8 cellular contexts compared by ENCODE assay signal in the genomic region with DNA sequence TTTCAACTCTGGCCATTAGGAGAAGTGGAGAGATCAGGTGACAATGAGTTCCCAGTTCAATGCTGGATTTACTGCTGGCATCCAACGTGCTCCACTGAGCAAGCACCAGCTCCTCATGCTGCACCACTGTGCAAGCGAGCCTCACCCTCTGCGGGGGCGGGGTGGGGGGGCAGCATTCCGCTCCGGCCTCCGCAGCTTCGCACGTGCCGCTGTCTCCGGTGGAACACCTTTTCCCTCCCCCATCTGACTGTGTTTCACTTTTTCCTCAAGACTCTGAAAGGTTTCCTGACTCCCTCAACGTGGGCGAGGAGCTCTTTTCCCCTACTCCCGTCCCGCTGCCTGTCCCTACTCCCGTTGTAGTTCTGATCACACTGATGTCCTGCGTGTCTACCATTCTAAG. TPM values are rescaled to one million over a fixed set of nuclear protein-coding genes. Genes with fewer than 3 reads are reported as not detected.
DNase-seq lines count a peak whose midpoint lies in the region; ATAC-seq and TF ChIP-seq lines count a peak whose summit lies in the region.

No MANE protein-coding gene starts in this region.

- no peaks in the 10 kb centered on the region for H3K9me2 ChIP-seq in MM.1S (replicated peaks; ENCODE audit: insufficient read depth, low read length)

- H3F3A ChIP-seq in MM.1S (ENCODE audit: insufficient read depth, low read length) = peaks cover 10% of the 10 kb centered on the region

- H2BK15ac ChIP-seq in neuronal stem cell (ENCODE audit: low read length) = no peak overlapping the region

- peaks cover 28% of the 10 kb centered on the region for H3K4me1 ChIP-seq in MM.1S (ENCODE audit: low read length)
- peaks cover 19% of the 10 kb centered on the region for H3K4me1 ChIP-seq in endodermal cell (ENCODE audit: control insufficient read depth, insufficient read depth, low read length)
- peaks cover 3 to 15% of the 10 kb centered on the region in 2 donors for H3K4me1 ChIP-seq in neuronal stem cell (ENCODE audit: control insufficient read depth in 2 of 2, insufficient read depth in 1 of 2, low read depth in 1 of 2, low read length in 2 of 2)
- H3K4me1 ChIP-seq in HAP-1 = peaks cover 3% of the 10 kb centered on the region; the same call in 1 of the 2 replicates

- H3K4me3 ChIP-seq in MM.1S (ENCODE audit: low read length) (peak overlapping the region; percentile 77), endodermal cell (ENCODE audit: low read length) (peak overlapping the region; percentile 83), neuronal stem cell (ENCODE audit: low read length in 2 of 2) (no peak overlapping the region), HAP-1 (no peak overlapping the region)

- no peaks in the 10 kb centered on the region for H4K20me1 ChIP-seq in MM.1S (ENCODE audit: insufficient read depth, low read length)

- H3K9ac ChIP-seq in MM.1S (ENCODE audit: low read length) (peak overlapping the region; percentile 65), endodermal cell (ENCODE audit: extremely low read depth, low read length, poor library complexity, severe bottlenecking) (peak overlapping the region; percentile 51), neuronal stem cell (ENCODE audit: low read depth, low read length, poor library complexity) (no peak overlapping the region)

- H2AK5ac ChIP-seq in neuronal stem cell (ENCODE audit: low read depth, low read length) = peak overlapping the region; percentile 85

- ATAC-seq in HG03457 (IDR thresholded peaks at IDR 0.05; ENCODE audit: unreplicated experiment) (no peak), GM21737 (IDR thresholded peaks at IDR 0.05; ENCODE audit: unreplicated experiment) (no peak), HG02938 (IDR thresholded peaks at IDR 0.05; ENCODE audit: unreplicated experiment) (no peak)

- TF ChIP-seq CTCF in MM.1S (IDR thresholded peaks at IDR 0.05; ENCODE audit: low read length) (no peak), endodermal cell (conservative IDR thresholded peaks at IDR 0.05) (no peak)

- peak overlapping the region; percentile 24 for H3K18ac ChIP-seq in neuronal stem cell (ENCODE audit: low read length)

- H3K27ac ChIP-seq in MM.1S (ENCODE audit: low read length) (peak overlapping the region; percentile 65), endodermal cell (ENCODE audit: low read depth, low read length) (no peak overlapping the region), neuronal stem cell (replicated peaks; ENCODE audit: low read length) (no peak overlapping the region)

- no peak overlapping the region for H3K4ac ChIP-seq in neuronal stem cell (ENCODE audit: low read length)

- H3K79me2 ChIP-seq in MM.1S (ENCODE audit: low read length) = no peaks in the 10 kb centered on the region

- no peaks in the 10 kb centered on the region for H3K9me3 Mint-ChIP-seq in endodermal cell

- peak overlapping the region; percentile 90 for H3K4me2 ChIP-seq in MM.1S (ENCODE audit: low read depth, low read length)
- H3K4me2 ChIP-seq in neuronal stem cell (ENCODE audit: insufficient read depth, low read length, poor library complexity, severe bottlenecking) = peak overlapping the region; percentile 86

- no peaks in the 10 kb centered on the region for H3K27me3 Mint-ChIP-seq in endodermal cell (ENCODE audit: insufficient read depth)

- no peaks in the 10 kb centered on the region for H3K79me1 ChIP-seq in neuronal stem cell (ENCODE audit: low read depth, low read length)

- DNase-seq in CD1c-positive myeloid dendritic cell (ENCODE audit: extremely low spot score) (peak; percentile 25), MM.1S (no peak), endodermal cell (no peak), neuronal stem cell (ENCODE audit: low spot score) (no peak), HAP-1 (ENCODE audit: low spot score in 2 of 2) (no peak)

- peaks cover 15% of the 10 kb centered on the region for H3K4me1 Mint-ChIP-seq in endodermal cell

- H3K27me3 ChIP-seq in MM.1S (replicated peaks; ENCODE audit: insufficient read depth, low read length) = no peaks in the 10 kb centered on the region
- no peaks in the 10 kb centered on the region for H3K27me3 ChIP-seq in endodermal cell (ENCODE audit: control insufficient read depth, insufficient read depth, low read length, poor library complexity, severe bottlenecking)
- peaks cover 0 to 49% (median 9%) of the 10 kb centered on the region in 3 experiments for H3K27me3 ChIP-seq in neuronal stem cell (ENCODE audit: control insufficient read depth in 3 of 3, insufficient read depth in 3 of 3, low read depth in 1 of 3, low read length in 3 of 3)
- H3K27me3 ChIP-seq in HAP-1 (ENCODE audit: low read depth) = no peaks in the 10 kb centered on the region

- WGBS in endodermal cell (ENCODE audit: insufficient coverage in 1 of 2, insufficient read length in 1 of 2), 2 experiments = 57 to 67% methylated on average over 17 of the region's 17 CpGs
- no CpG with 5 or more reads among the region's 17 CpGs for WGBS in neuronal stem cell (ENCODE audit: extremely low coverage in 2 of 2, insufficient read length in 2 of 2, insufficient replicate concordance in 1 of 2), 2 donors

- H2BK12ac ChIP-seq in neuronal stem cell (ENCODE audit: low read length) = no peak overlapping the region

- H2AFZ ChIP-seq in MM.1S (ENCODE audit: low read length) (peak overlapping the region; percentile 89), neuronal stem cell (ENCODE audit: low read length) (no peak overlapping the region)

- no peak overlapping the region for H3K14ac ChIP-seq in neuronal stem cell (ENCODE audit: low read length)

- H3K36me3 Mint-ChIP-seq in endodermal cell (ENCODE audit: low read depth) = no peaks in the 10 kb centered on the region

- H3K9me3 ChIP-seq in MM.1S (replicated peaks; ENCODE audit: insufficient read depth, low read length) = no peaks in the 10 kb centered on the region
- no peaks in the 10 kb centered on the region for H3K9me3 ChIP-seq in endodermal cell (ENCODE audit: control insufficient read depth, low read length)
- H3K9me3 ChIP-seq in neuronal stem cell (replicated peaks in 1 of 2; ENCODE audit: control insufficient read depth in 2 of 2, insufficient read depth in 1 of 2, low read depth in 1 of 2, low read length in 2 of 2) = no peaks in the 10 kb centered on the region
- H3K9me3 ChIP-seq in HAP-1 = no peaks in the 10 kb centered on the region

- no peak overlapping the region for H4K91ac ChIP-seq in neuronal stem cell (ENCODE audit: low read depth, low read length, poor library complexity)

- no peak overlapping the region for H2BK5ac ChIP-seq in neuronal stem cell (ENCODE audit: low read length)

- H3K36me3 ChIP-seq in MM.1S (replicated peaks; ENCODE audit: insufficient read depth, low read length) (no peaks in the 10 kb centered on the region), endodermal cell (ENCODE audit: control insufficient read depth, insufficient read depth, low read length) (no peaks in the 10 kb centered on the region), neuronal stem cell (replicated peaks in 1 of 2; ENCODE audit: control insufficient read depth in 2 of 2, insufficient read depth in 2 of 2, low read length in 2 of 2) (no peaks in the 10 kb centered on the region), HAP-1 (replicated peaks) (no peaks in the 10 kb centered on the region)

- peak overlapping the region; percentile 16 for H3K27ac Mint-ChIP-seq in endodermal cell

- H4K8ac ChIP-seq in neuronal stem cell (ENCODE audit: low read depth, low read length) = no peak overlapping the region

- in situ Hi-C loops in HAP-1 (cut with MboI; ENCODE audit: low sequenced_read_pairs) = no loop called here

- peak overlapping the region; percentile 64 for H3K4me3 Mint-ChIP-seq in endodermal cell

- no peak overlapping the region for H3K23ac ChIP-seq in neuronal stem cell (ENCODE audit: low read depth, low read length, poor library complexity)

- peak overlapping the region; percentile 10 for H2BK120ac ChIP-seq in neuronal stem cell (ENCODE audit: low read depth, low read length)

RNA-seq across cellular contexts. Expression of gene RHOD, which starts 0.8 kb away (rescaled TPM):
- 10 to 100 TPM; 17.1 to 18.1 TPM for total RNA-seq in endodermal cell
- 7.7 TPM for polyA plus RNA-seq in endodermal cell (2013, experiment 1 of 2)
- polyA plus RNA-seq in endodermal cell (2013, experiment 2 of 2) = 7.7 TPM
- 6.5 TPM for polyA plus RNA-seq in neuronal stem cell (2013, experiment 1 of 2)
- 6.2 TPM for polyA plus RNA-seq in neuronal stem cell (2013, experiment 2 of 2)

RNA-seq across cellular contexts. Expression of gene SYT12, which starts 32.9 kb away (rescaled TPM):
- 1 to 10 TPM in 1 of 2 donors, under 1 TPM in 1; 0.91 to 1.1 TPM for total RNA-seq in endodermal cell
- 0.39 TPM for polyA plus RNA-seq in endodermal cell (2013, experiment 1 of 2)
- 0.33 TPM for polyA plus RNA-seq in endodermal cell (2013, experiment 2 of 2)
- polyA plus RNA-seq in neuronal stem cell (2013, experiment 1 of 2) = 0.33 TPM
- polyA plus RNA-seq in neuronal stem cell (2013, experiment 2 of 2) = 0.33 TPM

Comparison
In these comparisons a context has a peak if more than half of its experiments do, and no peak if none do; other contexts are left out.
1. H3K4me3 ChIP-seq: peak in MM.1S (single experiment) and endodermal cell (single experiment); none in neuronal stem cell (0 of 2) and HAP-1 (single experiment).